ENCODE assay signal across 8 cellular contexts in the genomic region with DNA sequence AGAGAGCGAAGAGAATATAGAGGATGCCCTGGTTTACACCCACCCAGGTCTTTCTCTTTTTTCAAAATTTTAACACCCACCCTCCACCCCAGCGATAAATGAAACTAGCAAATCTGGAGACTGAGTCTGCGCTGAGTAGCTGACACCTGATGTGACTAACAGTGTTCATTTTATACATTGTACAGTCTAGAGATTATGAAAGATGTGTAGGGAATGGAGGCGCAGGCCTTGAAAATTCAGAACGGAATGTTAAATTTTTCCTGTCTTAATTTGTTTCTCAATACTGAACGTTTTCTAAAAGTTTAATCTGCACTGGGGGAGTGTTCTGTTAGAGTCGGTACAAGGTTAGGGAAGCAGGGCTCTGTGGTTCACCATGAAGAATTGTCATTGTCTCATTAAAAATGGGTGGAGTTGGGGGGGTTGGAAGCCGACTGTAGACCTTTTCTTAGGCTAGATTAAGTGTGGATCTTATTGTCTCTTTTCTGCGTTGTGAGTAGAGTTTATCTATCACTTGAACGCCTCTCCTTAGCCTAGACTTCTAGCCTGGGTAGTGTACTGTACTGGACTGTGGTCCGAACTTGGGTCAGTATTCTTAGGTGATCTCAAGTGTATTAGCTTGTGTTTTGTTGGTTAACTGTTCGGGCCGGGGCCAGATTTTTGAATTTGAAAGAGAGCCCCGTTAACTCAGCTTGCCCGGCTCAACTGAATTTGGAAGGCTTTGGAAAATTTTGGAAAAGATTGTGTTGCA. TPM values are rescaled to one million over a fixed set of nuclear protein-coding genes. Genes with fewer than 3 reads are reported as not detected.
DNase-seq lines count a peak whose midpoint lies in the region; ATAC-seq, FAIRE-seq and TF ChIP-seq lines count a peak whose summit lies in the region.

No MANE protein-coding gene starts in this region.

- H3K27me3 ChIP-seq in BE2C (no peaks in the 10 kb centered on the region), Karpas-422 (ENCODE audit: low read length) (no peaks in the 10 kb centered on the region; the same call in 1 of the 2 replicates)

- no peaks in the 10 kb centered on the region for H3K79me2 ChIP-seq in Karpas-422 (ENCODE audit: low read length)

- peaks cover 27% of the 10 kb centered on the region for H3K36me3 Mint-ChIP-seq in T-helper 2 cell treated with Interferon-gamma antibody and Interleukin-4, amounts not matched to agents 5 μg/mL and 100 μg/mL, for 36 hours (ENCODE audit: low read depth)

- H3K27ac ChIP-seq in Karpas-422 (ENCODE audit: low read length) = no peak overlapping the region

- no peaks in the 10 kb centered on the region for H3K9me3 Mint-ChIP-seq in T-helper 2 cell treated with Interferon-gamma antibody and Interleukin-4, amounts not matched to agents 5 μg/mL and 100 μg/mL, for 36 hours

- H3K4me1 ChIP-seq in BE2C = no peaks in the 10 kb centered on the region
- H3K4me1 ChIP-seq in Karpas-422 (ENCODE audit: low read length) = peaks cover 18% of the 10 kb centered on the region

- no peak for ATAC-seq in HG03108 (IDR thresholded peaks at IDR 0.05; ENCODE audit: unreplicated experiment)

- H3K9ac ChIP-seq in Karpas-422 (ENCODE audit: low read length) = no peak overlapping the region

- H3K4me2 ChIP-seq in Karpas-422 (ENCODE audit: low read depth, low read length, poor library complexity, severe bottlenecking) = peak overlapping the region; percentile 70

- no peaks in the 10 kb centered on the region for H3K9me3 ChIP-seq in BE2C
- H3K9me3 ChIP-seq in Karpas-422 (ENCODE audit: low read length) = no peaks in the 10 kb centered on the region

- no peaks in the 10 kb centered on the region for H3K27me3 Mint-ChIP-seq in T-helper 2 cell treated with Interferon-gamma antibody and Interleukin-4, amounts not matched to agents 5 μg/mL and 100 μg/mL, for 36 hours (ENCODE audit: low read depth)

- no peaks in the 10 kb centered on the region for H3K36me3 ChIP-seq in BE2C
- no peaks in the 10 kb centered on the region for H3K36me3 ChIP-seq in Karpas-422 (ENCODE audit: insufficient read depth, low read length)

- TF ChIP-seq CTCF in BE2C (IDR thresholded peaks at IDR 0.05; ENCODE audit: low read depth, low read length) (no peak), cardiac fibroblast (IDR thresholded peaks at IDR 0.05; ENCODE audit: low read depth, low read length) (no peak)

- DNase-seq in BE2C = no peak
- no peak for DNase-seq in Karpas-422
- peak in 1 of 2 donors; percentile 46 for DNase-seq in cardiac fibroblast (ENCODE audit: low read depth in 2 of 2)
- DNase-seq in middle frontal gyrus (ENCODE audit: extremely low spot score, low spot score) = peak; percentile 22
- DNase-seq in GM12891 (ENCODE audit: insufficient read length, low spot score) = no peak
- no peak for DNase-seq in T-helper 2 cell treated with Interferon-gamma antibody and Interleukin-4, amounts not matched to agents 5 μg/mL and 100 μg/mL, for 36 hours (ENCODE audit: low spot score)
- no peak for DNase-seq in NCI-H446 (lab: John Stamatoyannopoulos, UW)

- FAIRE-seq in GM12891 (lab: Jason Lieb, UNC) = no peak

- no peak overlapping the region for H2AFZ ChIP-seq in Karpas-422 (ENCODE audit: low read length)

- no peaks in the 10 kb centered on the region for H3K9me2 ChIP-seq in Karpas-422 (replicated peaks; ENCODE audit: insufficient read depth, low read length)

- H4K20me1 ChIP-seq in Karpas-422 (ENCODE audit: insufficient read depth, low read depth, low read length) = no peaks in the 10 kb centered on the region

- H3K4me3 Mint-ChIP-seq in T-helper 2 cell treated with Interferon-gamma antibody and Interleukin-4, amounts not matched to agents 5 μg/mL and 100 μg/mL, for 36 hours = no peak overlapping the region

- H3K27ac Mint-ChIP-seq in T-helper 2 cell treated with Interferon-gamma antibody and Interleukin-4, amounts not matched to agents 5 μg/mL and 100 μg/mL, for 36 hours = no peak overlapping the region

- peak overlapping the region; percentile 84 for H3K4me3 ChIP-seq in BE2C (ENCODE audit: low read depth, low read length)
- no peak overlapping the region for H3K4me3 ChIP-seq in Karpas-422 (ENCODE audit: low read length)
- peak overlapping the region; percentile 63 to 74 for H3K4me3 ChIP-seq in cardiac fibroblast (replicated peaks in 1 of 2; ENCODE audit: low read depth in 2 of 2, low read length in 2 of 2)

- TF ChIP-seq POLR2A in GM12891 (IDR thresholded peaks at IDR 0.05; ENCODE audit: low read depth, low read length) = no peak

- peaks cover 33% of the 10 kb centered on the region for H3K4me1 Mint-ChIP-seq in T-helper 2 cell treated with Interferon-gamma antibody and Interleukin-4, amounts not matched to agents 5 μg/mL and 100 μg/mL, for 36 hours (ENCODE audit: low read depth)

TF ChIP-seq in GM12891, 5 proteins besides CTCF, POLR2A, EP300 and RAD21:
- TF ChIP-seq POU2F2 (IDR thresholded peaks at IDR 0.05; ENCODE audit: low read depth, low read length) (no peak), SPI1 (IDR thresholded peaks at IDR 0.05; ENCODE audit: low read depth, low read length) (no peak), POLR2AphosphoS5 (IDR thresholded peaks at IDR 0.05; ENCODE audit: low read depth, low read length) (no peak), TAF1 (IDR thresholded peaks at IDR 0.05; ENCODE audit: low read depth, low read length) (no peak), PAX5 (IDR thresholded peaks at IDR 0.05; ENCODE audit: insufficient read depth, low read length, severe bottlenecking) (no peak)

RNA-seq across cellular contexts. Expression of a gene that starts 1.9 kb away (rescaled TPM):
- polyA plus RNA-seq in BE2C (2012; ENCODE audit: insufficient read depth, insufficient read length, low read depth) = 31.0 TPM
- 2.7 and 4.5 TPM in 2 replicates for total RNA-seq in Karpas-422 (2014; rRNA removed; shearing (Covaris generic); ENCODE audit: low replicate concordance)
- polyA plus RNA-seq in GM12891 (2012; ENCODE audit: low read depth, missing spikeins) = 1.3 TPM
